Comparison of ENCODE assay signal across 25 cellular contexts in the genomic region with DNA sequence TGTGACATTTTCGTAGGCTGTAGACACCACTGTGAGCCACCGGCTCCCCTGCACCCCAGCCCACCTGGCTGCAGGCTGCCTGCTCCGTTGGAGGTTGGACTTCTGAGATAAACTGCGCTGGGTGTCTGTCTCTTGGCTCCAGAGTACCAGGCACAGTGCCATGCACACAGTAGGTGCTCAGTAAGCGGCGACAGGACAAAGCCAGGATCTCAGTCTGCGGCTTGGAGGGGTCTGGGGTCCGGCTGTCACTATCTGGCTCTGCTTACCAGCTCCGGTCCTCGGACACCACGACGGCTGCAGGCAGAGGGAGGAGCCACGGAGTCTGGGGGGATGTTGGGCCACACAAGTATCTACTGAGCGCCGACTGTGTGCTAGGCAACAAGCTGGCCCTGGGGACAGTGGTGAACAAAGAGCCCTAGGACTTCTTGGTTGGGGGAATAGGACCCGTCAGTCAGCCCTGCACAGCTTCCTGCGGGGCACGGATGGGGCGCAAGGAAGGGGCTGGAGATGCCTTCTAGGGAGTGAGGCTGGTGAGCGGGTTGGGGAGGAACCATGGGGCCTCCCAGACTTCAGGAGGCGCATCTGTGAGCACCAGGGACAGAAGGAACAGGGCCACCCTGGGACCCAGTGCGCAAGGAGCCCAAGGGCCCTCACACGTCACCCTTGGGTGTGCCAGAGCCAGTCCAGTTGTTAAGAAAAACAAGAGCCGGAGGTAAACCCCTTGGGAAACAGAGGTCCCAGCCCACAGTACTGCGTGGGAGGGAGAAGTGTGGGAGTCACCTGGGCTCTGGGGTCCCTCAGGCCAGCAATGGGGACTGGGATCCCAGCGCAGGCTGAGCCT. TPM values are rescaled to one million over a fixed set of nuclear protein-coding genes. Genes with fewer than 3 reads are reported as not detected.
DNase-seq lines count a peak whose midpoint lies in the region; ATAC-seq, FAIRE-seq and TF ChIP-seq lines count a peak whose summit lies in the region.
"Had no signal": no experiment of that assay in that cellular context is flagged by ENCODE, and none has a peak within 500 bp of the region (broad histone marks: within the 10 kb centered on the region; RNA-seq: fewer than 3 reads in every experiment).

No MANE protein-coding gene starts in this region.

- peak overlapping the region; percentile 2 for H4K8ac ChIP-seq in mesenchymal stem cell (ENCODE audit: low read length)

- H3K4me2 ChIP-seq in astrocyte (ENCODE audit: low read length), result no peak overlapping the region
- no peak overlapping the region for H3K4me2 ChIP-seq in mesenchymal stem cell (ENCODE audit: low read length, poor library complexity, severe bottlenecking)
- H3K4me2 ChIP-seq: BLaER1 had no signal

- no peaks in the 10 kb centered on the region for H3K36me3 ChIP-seq in astrocyte (ENCODE audit: insufficient read depth, low read length)
- H3K36me3 ChIP-seq in mesenchymal stem cell (ENCODE audit: control insufficient read depth in 1 of 2, insufficient read depth in 2 of 2, low read depth in 1 of 2, low read length in 2 of 2), result no peaks in the 10 kb centered on the region
- H3K36me3 ChIP-seq: BLaER1 had no signal

- intact Hi-C loops in Right ventricle myocardium inferior (cut with DNase I) (no loop called here), cardiac septum (cut with DNase I) (no loop called here)

- no peaks in the 10 kb centered on the region for H4K20me1 ChIP-seq in astrocyte (ENCODE audit: insufficient read depth, low read length)

- H3K18ac ChIP-seq in mesenchymal stem cell (ENCODE audit: low read depth in 1 of 2, low read length in 2 of 2), result no peak overlapping the region

- H2BK5ac ChIP-seq in mesenchymal stem cell (ENCODE audit: low read depth, low read length, poor library complexity, severe bottlenecking), result no peak overlapping the region

- H3K9me3 ChIP-seq in astrocyte (ENCODE audit: insufficient read depth, low read depth, low read length), result no peaks in the 10 kb centered on the region
- H3K9me3 ChIP-seq in mesenchymal stem cell (ENCODE audit: control insufficient read depth, low read length), result no peaks in the 10 kb centered on the region
- H3K9me3 ChIP-seq: BLaER1 had no signal

- CTCF ChIA-PET in RWPE1 (lab: Yijun Ruan, JAX), result interaction anchor here (0.6 to 0.9 kb wide), 3 partner anchors 17 to 19 kb away, joined by 3 to 5 read pairs (median 5); no protein-coding TSS in a partner anchor

- POLR2A ChIA-PET in RWPE1 (lab: Yijun Ruan, JAX; ENCODE audit: low non-redundant PET), result no interaction called here

- peaks cover 9% of the 10 kb centered on the region for H3K27me3 ChIP-seq in astrocyte (ENCODE audit: insufficient read depth, low read length)
- peaks cover 37 to 79% of the 10 kb centered on the region in 2 experiments for H3K27me3 ChIP-seq in mesenchymal stem cell (ENCODE audit: control insufficient read depth in 1 of 2, insufficient read depth in 1 of 2, low read length in 2 of 2)

- H3K27me3 Mint-ChIP-seq in astrocyte (ENCODE audit: low read depth, unreplicated experiment), result peaks cover 12% of the 10 kb centered on the region

- TF ChIP-seq CTCF in astrocyte (IDR thresholded peaks at IDR 0.05; ENCODE audit: insufficient read depth, low read depth, low read length), result no peak
- TF ChIP-seq CTCF in RWPE1 (conservative IDR thresholded peaks at IDR 0.05; ENCODE audit: low read depth), result no peak
- no peak for TF ChIP-seq CTCF in GM10266 (IDR thresholded peaks at IDR 0.05; ENCODE audit: control insufficient read depth, insufficient read depth, low read depth, missing control alignments)

- no peaks in the 10 kb centered on the region for H3K9me3 Mint-ChIP-seq in astrocyte (ENCODE audit: unreplicated experiment)
- H3K9me3 Mint-ChIP-seq: CD4-positive, alpha-beta T cell had no signal

- no peak overlapping the region for H2BK120ac ChIP-seq in mesenchymal stem cell (ENCODE audit: low read depth, low read length)

- no peaks in the 10 kb centered on the region for H3K4me1 ChIP-seq in astrocyte (ENCODE audit: insufficient read depth, low read length)
- H3K4me1 ChIP-seq in mesenchymal stem cell (ENCODE audit: control insufficient read depth, insufficient read depth, low read depth, low read length), result peaks cover 7% of the 10 kb centered on the region

- no peak overlapping the region for H3K4ac ChIP-seq in mesenchymal stem cell (ENCODE audit: low read depth in 1 of 2, low read length in 2 of 2)

- peak overlapping the region; percentile 18 for H3K27ac Mint-ChIP-seq in astrocyte (ENCODE audit: unreplicated experiment)
- H3K27ac Mint-ChIP-seq: CD4-positive, alpha-beta T cell had no signal

- no peaks in the 10 kb centered on the region for H3K4me1 Mint-ChIP-seq in astrocyte (ENCODE audit: low read depth, unreplicated experiment)

- H2AFZ ChIP-seq in astrocyte (ENCODE audit: low read depth, low read length) (no peak overlapping the region), mesenchymal stem cell (ENCODE audit: low read depth, low read length) (no peak overlapping the region)

- no peak overlapping the region for H4K91ac ChIP-seq in mesenchymal stem cell (ENCODE audit: low read length)

- no peak overlapping the region for H3K14ac ChIP-seq in mesenchymal stem cell (ENCODE audit: low read length in 2 of 2)

- no peak overlapping the region for H3K27ac ChIP-seq in astrocyte (ENCODE audit: low read depth, low read length)
- H3K27ac ChIP-seq in mesenchymal stem cell (ENCODE audit: low read length, poor library complexity, severe bottlenecking), result no peak overlapping the region
- no peak overlapping the region for H3K27ac ChIP-seq in RWPE1
- H3K27ac ChIP-seq: BLaER1, SK-N-MC had no signal

- H3K4me3 Mint-ChIP-seq in astrocyte (ENCODE audit: unreplicated experiment), result no peak overlapping the region
- H3K4me3 Mint-ChIP-seq: CD4-positive, alpha-beta T cell had no signal

- H3K4me3 ChIP-seq in astrocyte (ENCODE audit: insufficient read depth, low read depth, low read length), result no peak overlapping the region
- no peak overlapping the region for H3K4me3 ChIP-seq in mesenchymal stem cell (ENCODE audit: insufficient read depth in 1 of 2, low read depth in 1 of 2, low read length in 2 of 2)
- H3K4me3 ChIP-seq: BLaER1, SK-N-MC had no signal

- no peak overlapping the region for H2BK15ac ChIP-seq in mesenchymal stem cell (ENCODE audit: low read depth, poor library complexity, severe bottlenecking)

- peak; percentile 28 for DNase-seq in Right ventricle myocardium inferior (ENCODE audit: missing footprints)
- DNase-seq in cardiac septum (ENCODE audit: low spot score), result no peak
- DNase-seq in astrocyte (ENCODE audit: low read depth), result no peak
- no peak for DNase-seq in mesenchymal stem cell
- DNase-seq in RWPE1 (ENCODE audit: low spot score), result no peak
- DNase-seq in GM10266 (ENCODE audit: extremely low spot score), result no peak
- no peak for DNase-seq in SKM-1 treated with dmso at 0.1 percent for 144 hours (lab: John Stamatoyannopoulos, UW; ENCODE audit: unreplicated experiment)
- DNase-seq: CD4-positive, alpha-beta T cell; DMS79; EL; GDM1; Karpas-422; NCI-H1105 treated with DMSO at 0.1 percent for 48 hours; NCI-H1694; NCI-H2029 treated with DMSO at 0.1 percent for 48 hours; NCI-H2227 treated with DMSO at 0.1 percent for 48 hours; NCI-H69; SIG-M5 had no signal

- H3K79me2 ChIP-seq in astrocyte (ENCODE audit: insufficient read depth, low read length), result no peaks in the 10 kb centered on the region

- no peak overlapping the region for H2BK12ac ChIP-seq in mesenchymal stem cell (ENCODE audit: low read length in 2 of 2)

- no peak overlapping the region for H3K9ac ChIP-seq in astrocyte (ENCODE audit: low read length)
- no peak overlapping the region for H3K9ac ChIP-seq in mesenchymal stem cell (ENCODE audit: low read length)
- H3K9ac ChIP-seq: BLaER1 had no signal

- no peak overlapping the region for H2AK5ac ChIP-seq in mesenchymal stem cell (ENCODE audit: low read length, severe bottlenecking)

- H3K79me1 ChIP-seq in mesenchymal stem cell (replicated peaks; ENCODE audit: low read length, poor library complexity, severe bottlenecking), result no peaks in the 10 kb centered on the region

- no peaks in the 10 kb centered on the region for H3K36me3 Mint-ChIP-seq in astrocyte (ENCODE audit: low read depth, unreplicated experiment)

- 73% methylated on average over 26 of the region's 26 CpGs for WGBS in mesenchymal stem cell

- no peak for ATAC-seq in Right ventricle myocardium inferior

- FAIRE-seq in astrocyte (lab: Jason Lieb, UNC), result no peak
- FAIRE-seq: A204.1, GM12891, H54 had no signal

- peak overlapping the region in 1 of 2 experiments; percentile 40 for H3K23ac ChIP-seq in mesenchymal stem cell (ENCODE audit: low read length in 2 of 2)

RNA-seq across cellular contexts. Expression of a gene that starts 17.3 kb away (rescaled TPM):
- total RNA-seq in Right ventricle myocardium inferior (not detected), cardiac septum (0.11 TPM), astrocyte (8.6 and 9.3 TPM in 2 replicates)
- 0.03 TPM for polyA plus RNA-seq in mesenchymal stem cell (2013, experiment 1 of 2)
- polyA plus RNA-seq in mesenchymal stem cell (2013, experiment 2 of 2), result not detected
- total RNA-seq: CD4-positive, alpha-beta T cell; HT-29; OCI-LY7 had no signal
